In the genomic region with DNA sequence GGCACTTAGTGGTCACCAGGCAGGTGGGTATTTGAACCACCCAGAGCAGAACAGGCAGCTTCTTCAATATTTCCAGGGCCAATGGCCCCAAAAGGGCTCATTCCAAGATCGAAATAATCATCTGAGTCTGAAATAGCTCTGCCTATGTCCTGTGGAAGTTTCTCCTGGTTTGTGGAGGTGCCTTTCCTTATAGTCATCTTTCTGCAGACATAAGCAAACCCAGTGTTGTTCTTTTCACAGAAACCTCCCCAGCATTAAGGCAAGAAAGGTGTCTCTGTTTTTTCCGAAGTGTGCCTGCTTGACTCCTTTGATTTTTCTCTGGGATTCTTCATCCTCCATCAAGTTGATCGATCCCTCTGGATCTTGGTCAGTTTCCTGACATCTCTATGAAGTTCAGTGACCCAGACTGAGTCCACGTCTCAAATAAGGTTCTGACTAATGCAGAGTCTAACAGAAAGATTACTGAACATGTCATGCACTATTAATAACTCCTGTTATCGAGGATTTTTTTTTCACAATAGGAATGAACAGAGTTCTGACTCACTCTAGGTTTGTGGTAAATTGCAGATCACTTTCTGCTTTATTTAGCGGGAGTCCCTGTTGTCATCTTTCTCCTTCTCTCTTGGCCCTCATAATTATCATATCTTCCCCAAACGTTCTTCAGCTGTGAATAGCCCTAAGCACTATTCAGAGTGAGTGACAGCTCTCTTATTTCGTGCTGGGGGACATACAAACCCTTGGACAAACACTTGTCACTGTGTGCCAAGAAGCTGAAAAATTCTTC, we compare ENCODE assay signal across 8 cellular contexts. TPM values are rescaled to one million over a fixed set of nuclear protein-coding genes. Genes with fewer than 3 reads are reported as not detected.
DNase-seq lines count a peak whose midpoint lies in the region; ATAC-seq and TF ChIP-seq lines count a peak whose summit lies in the region.

No MANE protein-coding gene starts in this region.

- ATAC-seq in HG02610 (IDR thresholded peaks at IDR 0.05; ENCODE audit: unreplicated experiment) (peak; percentile 62), WTC11 (no peak), HG03457 (IDR thresholded peaks at IDR 0.05; ENCODE audit: unreplicated experiment) (no peak), HG02970 (IDR thresholded peaks at IDR 0.05; ENCODE audit: low FRiP score, unreplicated experiment) (no peak)

- intact Hi-C loops in transverse colon (cut with DNase I; ENCODE audit: low total_unique reads), result no loop called here

- CTCF ChIA-PET in AG04449 (lab: Yijun Ruan, JAX) (interaction anchor here (0.6 to 2.1 kb wide), 5 partner anchors 10 to 56 kb away, joined by 3 to 16 read pairs (median 5); a partner anchor contains a TSS), WTC11 (lab: Charles Lee) (interaction anchor here (0.5 kb wide), 1 partner anchor 126 kb away, joined by 3 read pairs; no protein-coding TSS in a partner anchor)

- H3K27ac ChIP-seq in transverse colon, result peak overlapping the region; percentile 87 to 96 (median 90)

- no peaks in the 10 kb centered on the region for H3K36me3 ChIP-seq in transverse colon

- in situ Hi-C loops in transverse colon (cut with MboI; ENCODE audit: low pct_ligation_motif_present in 1 of 4, low pct_unique_long_range_greater_than_20kb in 1 of 4, low sequenced_read_pairs in 3 of 4), result no loop called here

- no peak for TF ChIP-seq CTCF in AG04449 (IDR thresholded peaks at IDR 0.05; ENCODE audit: insufficient read depth, low read length, missing control alignments)
- no peak for TF ChIP-seq CTCF in WTC11 (IDR thresholded peaks at IDR 0.05)
- no peak for TF ChIP-seq CTCF in transverse colon (IDR thresholded peaks at IDR 0.05)

- no peaks in the 10 kb centered on the region for H3K27me3 ChIP-seq in transverse colon

- H3K4me3 Mint-ChIP-seq in WTC11, result peak overlapping the region; percentile 82

- DNase-seq in AG04449 (ENCODE audit: low read depth, low spot score) (peak; percentile 91), WTC11 (ENCODE audit: low spot score) (no peak), hepatic stellate cell (ENCODE audit: low spot score) (peak; percentile 88), transverse colon (no peak), NCI-H748 (lab: John Stamatoyannopoulos, UW; ENCODE audit: unreplicated experiment) (no peak)

- H3K27me3 Mint-ChIP-seq in WTC11 (ENCODE audit: low read depth), result peaks cover 4% of the 10 kb centered on the region; the same call in 1 of the 2 replicates

- POLR2A ChIA-PET in AG04449 (lab: Yijun Ruan, JAX) (interaction anchor here (0.7 to 0.9 kb wide), 3 partner anchors 14 to 50 kb away, joined by 3 to 5 read pairs (median 3); no protein-coding TSS in a partner anchor), WTC11 (lab: Charles Lee) (no interaction called here)

- WGBS in transverse colon (ENCODE audit: low coverage in 1 of 2), 2 donors, result 72 to 75% methylated on average over 4 to 8 of the region's 8 CpGs

- no peaks in the 10 kb centered on the region for H3K9me3 Mint-ChIP-seq in WTC11

- peak overlapping the region; percentile 18 for H3K4me3 ChIP-seq in AG04449 (ENCODE audit: low read depth, low read length)
- no peak overlapping the region for H3K4me3 ChIP-seq in transverse colon

- TF ChIP-seq POLR2A in transverse colon (IDR thresholded peaks at IDR 0.05), result no peak

- peak overlapping the region; percentile 56 for H3K27ac Mint-ChIP-seq in WTC11

- TF ChIP-seq EP300 in transverse colon (IDR thresholded peaks at IDR 0.05; ENCODE audit: low read depth), result no peak

- H3K36me3 Mint-ChIP-seq in WTC11, result no peaks in the 10 kb centered on the region; the same call in 1 of the 2 replicates

- H3K4me1 Mint-ChIP-seq in WTC11, result peaks cover 48% of the 10 kb centered on the region

- no peaks in the 10 kb centered on the region for H3K9me3 ChIP-seq in transverse colon

- H3K4me1 ChIP-seq in transverse colon, result peaks cover 20 to 35% (median 28%) of the 10 kb centered on the region in 4 donors

TF ChIP-seq in WTC11, 78 proteins besides CTCF, POLR2A, EP300 and RAD21 (continues in another document):
- TF ChIP-seq, protein P1, sequence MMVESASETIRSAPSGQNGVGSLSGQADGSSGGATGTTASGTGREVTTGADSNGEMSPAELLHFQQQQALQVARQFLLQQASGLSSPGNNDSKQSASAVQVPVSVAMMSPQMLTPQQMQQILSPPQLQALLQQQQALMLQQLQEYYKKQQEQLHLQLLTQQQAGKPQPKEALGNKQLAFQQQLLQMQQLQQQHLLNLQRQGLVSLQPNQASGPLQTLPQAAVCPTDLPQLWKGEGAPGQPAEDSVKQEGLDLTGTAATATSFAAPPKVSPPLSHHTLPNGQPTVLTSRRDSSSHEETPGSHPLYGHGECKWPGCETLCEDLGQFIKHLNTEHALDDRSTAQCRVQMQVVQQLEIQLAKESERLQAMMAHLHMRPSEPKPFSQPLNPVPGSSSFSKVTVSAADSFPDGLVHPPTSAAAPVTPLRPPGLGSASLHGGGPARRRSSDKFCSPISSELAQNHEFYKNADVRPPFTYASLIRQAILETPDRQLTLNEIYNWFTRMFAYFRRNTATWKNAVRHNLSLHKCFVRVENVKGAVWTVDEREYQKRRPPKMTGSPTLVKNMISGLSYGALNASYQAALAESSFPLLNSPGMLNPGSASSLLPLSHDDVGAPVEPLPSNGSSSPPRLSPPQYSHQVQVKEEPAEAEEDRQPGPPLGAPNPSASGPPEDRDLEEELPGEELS (CRISPR knock-in tag; IDR thresholded peaks at IDR 0.05), result no peak
- TF ChIP-seq TCF7 (CRISPR knock-in tag; IDR thresholded peaks at IDR 0.05; ENCODE audit: low read depth) (no peak), ETV6 (CRISPR knock-in tag; IDR thresholded peaks at IDR 0.05) (no peak), MXD4 (CRISPR knock-in tag; IDR thresholded peaks at IDR 0.05; ENCODE audit: borderline replicate concordance) (no peak), EMX1 (CRISPR knock-in tag; IDR thresholded peaks at IDR 0.05) (no peak), NFE2L1 (CRISPR knock-in tag; IDR thresholded peaks at IDR 0.05) (no peak)
- TF ChIP-seq, protein P2, sequence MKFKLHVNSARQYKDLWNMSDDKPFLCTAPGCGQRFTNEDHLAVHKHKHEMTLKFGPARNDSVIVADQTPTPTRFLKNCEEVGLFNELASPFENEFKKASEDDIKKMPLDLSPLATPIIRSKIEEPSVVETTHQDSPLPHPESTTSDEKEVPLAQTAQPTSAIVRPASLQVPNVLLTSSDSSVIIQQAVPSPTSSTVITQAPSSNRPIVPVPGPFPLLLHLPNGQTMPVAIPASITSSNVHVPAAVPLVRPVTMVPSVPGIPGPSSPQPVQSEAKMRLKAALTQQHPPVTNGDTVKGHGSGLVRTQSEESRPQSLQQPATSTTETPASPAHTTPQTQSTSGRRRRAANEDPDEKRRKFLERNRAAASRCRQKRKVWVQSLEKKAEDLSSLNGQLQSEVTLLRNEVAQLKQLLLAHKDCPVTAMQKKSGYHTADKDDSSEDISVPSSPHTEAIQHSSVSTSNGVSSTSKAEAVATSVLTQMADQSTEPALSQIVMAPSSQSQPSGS (CRISPR knock-in tag; IDR thresholded peaks at IDR 0.05; ENCODE audit: borderline replicate concordance, low read depth), result no peak
- TF ChIP-seq, protein P3, sequence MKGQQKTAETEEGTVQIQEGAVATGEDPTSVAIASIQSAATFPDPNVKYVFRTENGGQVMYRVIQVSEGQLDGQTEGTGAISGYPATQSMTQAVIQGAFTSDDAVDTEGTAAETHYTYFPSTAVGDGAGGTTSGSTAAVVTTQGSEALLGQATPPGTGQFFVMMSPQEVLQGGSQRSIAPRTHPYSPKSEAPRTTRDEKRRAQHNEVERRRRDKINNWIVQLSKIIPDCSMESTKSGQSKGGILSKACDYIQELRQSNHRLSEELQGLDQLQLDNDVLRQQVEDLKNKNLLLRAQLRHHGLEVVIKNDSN (CRISPR knock-in tag; IDR thresholded peaks at IDR 0.05), result no peak
- TF ChIP-seq, protein P4, sequence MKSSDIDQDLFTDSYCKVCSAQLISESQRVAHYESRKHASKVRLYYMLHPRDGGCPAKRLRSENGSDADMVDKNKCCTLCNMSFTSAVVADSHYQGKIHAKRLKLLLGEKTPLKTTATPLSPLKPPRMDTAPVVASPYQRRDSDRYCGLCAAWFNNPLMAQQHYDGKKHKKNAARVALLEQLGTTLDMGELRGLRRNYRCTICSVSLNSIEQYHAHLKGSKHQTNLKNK (CRISPR knock-in tag; IDR thresholded peaks at IDR 0.05), result no peak
- TF ChIP-seq, protein P5, sequence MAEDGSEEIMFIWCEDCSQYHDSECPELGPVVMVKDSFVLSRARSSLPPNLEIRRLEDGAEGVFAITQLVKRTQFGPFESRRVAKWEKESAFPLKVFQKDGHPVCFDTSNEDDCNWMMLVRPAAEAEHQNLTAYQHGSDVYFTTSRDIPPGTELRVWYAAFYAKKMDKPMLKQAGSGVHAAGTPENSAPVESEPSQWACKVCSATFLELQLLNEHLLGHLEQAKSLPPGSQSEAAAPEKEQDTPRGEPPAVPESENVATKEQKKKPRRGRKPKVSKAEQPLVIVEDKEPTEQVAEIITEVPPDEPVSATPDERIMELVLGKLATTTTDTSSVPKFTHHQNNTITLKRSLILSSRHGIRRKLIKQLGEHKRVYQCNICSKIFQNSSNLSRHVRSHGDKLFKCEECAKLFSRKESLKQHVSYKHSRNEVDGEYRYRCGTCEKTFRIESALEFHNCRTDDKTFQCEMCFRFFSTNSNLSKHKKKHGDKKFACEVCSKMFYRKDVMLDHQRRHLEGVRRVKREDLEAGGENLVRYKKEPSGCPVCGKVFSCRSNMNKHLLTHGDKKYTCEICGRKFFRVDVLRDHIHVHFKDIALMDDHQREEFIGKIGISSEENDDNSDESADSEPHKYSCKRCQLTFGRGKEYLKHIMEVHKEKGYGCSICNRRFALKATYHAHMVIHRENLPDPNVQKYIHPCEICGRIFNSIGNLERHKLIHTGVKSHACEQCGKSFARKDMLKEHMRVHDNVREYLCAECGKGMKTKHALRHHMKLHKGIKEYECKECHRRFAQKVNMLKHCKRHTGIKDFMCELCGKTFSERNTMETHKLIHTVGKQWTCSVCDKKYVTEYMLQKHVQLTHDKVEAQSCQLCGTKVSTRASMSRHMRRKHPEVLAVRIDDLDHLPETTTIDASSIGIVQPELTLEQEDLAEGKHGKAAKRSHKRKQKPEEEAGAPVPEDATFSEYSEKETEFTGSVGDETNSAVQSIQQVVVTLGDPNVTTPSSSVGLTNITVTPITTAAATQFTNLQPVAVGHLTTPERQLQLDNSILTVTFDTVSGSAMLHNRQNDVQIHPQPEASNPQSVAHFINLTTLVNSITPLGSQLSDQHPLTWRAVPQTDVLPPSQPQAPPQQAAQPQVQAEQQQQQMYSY (CRISPR knock-in tag; IDR thresholded peaks at IDR 0.05), result no peak

RNA-seq across cellular contexts. Expression of a gene that starts 1.5 kb away (rescaled TPM):
- total RNA-seq in WTC11 (2021) (not detected in 3 replicates), transverse colon (not detected)

RNA-seq across cellular contexts. Expression of a gene that starts 1.7 kb away (rescaled TPM):
- total RNA-seq in WTC11 (2021), result 53.2 to 59.4 TPM (median 54.1 TPM) in 3 replicates
- total RNA-seq in transverse colon, result 10 to 100 TPM; 47.4 to 78.9 (median 56.7) TPM

RNA-seq across cellular contexts. Expression of a gene that starts 10.6 kb away (rescaled TPM):
- total RNA-seq in WTC11 (2021), result 14.1 to 21.6 TPM (median 18.5 TPM) in 3 replicates
- total RNA-seq in transverse colon, result 100 to 1,000 TPM; 109 to 142 (median 116) TPM

RNA-seq across cellular contexts. Expression of a gene that starts 33.7 kb away (rescaled TPM):
- total RNA-seq in WTC11 (2021), result not detected in 3 replicates
- total RNA-seq in transverse colon, result 1 to 10 TPM in 1 of 4 donors, not detected in 3; 3.7 TPM

RNA-seq across cellular contexts. Expression of a gene that starts 51.5 kb away (rescaled TPM):
- total RNA-seq in WTC11 (2021), result 157 to 190 TPM (median 158 TPM) in 3 replicates
- total RNA-seq in transverse colon, result 100 to 1,000 TPM in 3 of 4 donors, 10 to 100 TPM in 1; 80.7 to 117 (median 112) TPM

Comparison
In these comparisons a context has a peak if more than half of its experiments do, and no peak if none do; other contexts are left out.
1. DNase-seq: peak in AG04449 (single experiment) and hepatic stellate cell (single experiment); none in WTC11 (single experiment), transverse colon (single experiment) and NCI-H748 (single experiment).